8 cellular contexts compared by ENCODE assay signal in genomic region chr5:181261320-181262085, GRCh38. TPM values are rescaled to one million over a fixed set of nuclear protein-coding genes. Genes with fewer than 3 reads are reported as not detected.
DNase-seq lines count a peak whose midpoint lies in the region; ATAC-seq, FAIRE-seq and TF ChIP-seq lines count a peak whose summit lies in the region.

No MANE protein-coding gene starts in this region.

- TF ChIP-seq CTCF in HCT116 (IDR thresholded peaks at IDR 0.05 in 2 of 3, conservative IDR thresholded peaks at IDR 0.05 in 1 of 3; ENCODE audit: borderline replicate concordance in 1 of 3, insufficient read depth in 1 of 3, low read depth in 2 of 3, low read length in 2 of 3) (no peak), OCI-LY3 (IDR thresholded peaks at IDR 0.05; ENCODE audit: low read depth, low read length) (no peak), left ventricle myocardium inferior (IDR thresholded peaks at IDR 0.05; ENCODE audit: borderline replicate concordance) (no peak), sigmoid colon (IDR thresholded peaks at IDR 0.05) (no peak), D721Med (IDR thresholded peaks at IDR 0.05; ENCODE audit: insufficient read depth, missing control alignments) (no peak)

- intact Hi-C loops in HCT116 (cut with micrococcal nuclease) = loop anchor here (1.0 kb wide), 1 partner anchor 43 kb away; no protein-coding TSS in a partner anchor
- intact Hi-C loops in left ventricle myocardium inferior (cut with micrococcal nuclease) = no loop called here
- intact Hi-C loops in sigmoid colon (cut with DNase I) = loop anchor here (1.0 to 5.0 kb wide), 5 partner anchors 15 to 454 kb away; partner anchors contain the start of genes TRIM41 and TRIM7

- H3K27me3 ChIP-seq in HCT116 (ENCODE audit: insufficient read depth, low read length) (no peaks in the 10 kb centered on the region), OCI-LY3 (ENCODE audit: low read depth, low read length) (no peaks in the 10 kb centered on the region), left ventricle myocardium inferior (ENCODE audit: low read depth) (no peaks in the 10 kb centered on the region), sigmoid colon (no peaks in the 10 kb centered on the region)

- TF ChIP-seq RAD21 in HCT116 (IDR thresholded peaks at IDR 0.05; ENCODE audit: low read depth) = no peak

- H3K27ac Mint-ChIP-seq in activated naive CD8-positive, alpha-beta T cell treated with anti-CD3 and anti-CD28 coated beads, Interleukin-2, amount 10 ng/mL, durations not matched to agents 7 days and 5 days = peak overlapping the region; percentile 93

- H3K4me3 ChIP-seq in GM08714 (ENCODE audit: low read length) (peak overlapping the region; percentile 68), HCT116 (replicated peaks in 1 of 2; ENCODE audit: low read depth in 1 of 2, low read length in 2 of 2) (peak overlapping the region; percentile 83 to 96), OCI-LY3 (ENCODE audit: low read length) (peak overlapping the region; percentile 89), left ventricle myocardium inferior (peak overlapping the region; percentile 88), sigmoid colon (peak overlapping the region; percentile 71 to 98 (median 86))

- H3K79me2 ChIP-seq in HCT116 (ENCODE audit: insufficient read depth, low read length) (peaks cover 50% of the 10 kb centered on the region), OCI-LY3 (ENCODE audit: low read length) (peaks cover 64% of the 10 kb centered on the region)

- H3K36me3 ChIP-seq in HCT116 (ENCODE audit: control insufficient read depth in 1 of 2, insufficient read depth in 2 of 2, low read length in 2 of 2) (peaks cover 0 to 15% of the 10 kb centered on the region in 2 experiments; a peak in 2 of 4 replicates), OCI-LY3 (replicated peaks; ENCODE audit: low read depth, low read length) (peaks cover 19% of the 10 kb centered on the region), left ventricle myocardium inferior (peaks cover 18% of the 10 kb centered on the region), sigmoid colon (peaks cover 0 to 12% (median 5%) of the 10 kb centered on the region in 4 donors)

- DNase-seq in HCT116 (ENCODE audit: low read depth, low spot score) (peak; percentile 48), left ventricle myocardium inferior (peak; percentile 74), sigmoid colon (peak; percentile 86), MV-4-11 (lab: John Stamatoyannopoulos, UW) (no peak), D721Med (ENCODE audit: insufficient read length, low spot score) (no peak)
- DNase-seq in activated naive CD8-positive, alpha-beta T cell treated with anti-CD3 and anti-CD28 coated beads, Interleukin-2, amount 10 ng/mL, durations not matched to agents 7 days and 5 days = peak; percentile 84

- POLR2A ChIA-PET in HCT116 (lab: Charles Lee) = interaction anchor here (0.9 to 3.0 kb wide), 6 partner anchors 8 to 40 kb away, joined by 3 to 18 read pairs (median 6); partner anchors contain the start of gene RACK1
- POLR2A ChIA-PET in activated naive CD8-positive, alpha-beta T cell treated with anti-CD3 and anti-CD28 coated beads, Interleukin-2, amount 10 ng/mL, durations not matched to agents 7 days and 5 days (lab: Charles Lee) = interaction anchor here (0.5 to 6.4 kb wide), 21 partner anchors 14 to 1439 kb away, joined by 3 to 202 read pairs (median 7); partner anchors contain the start of genes MGAT1, RACK1, TRIM41 and TRIM7

- H3K4me1 ChIP-seq in HCT116 (ENCODE audit: control insufficient read depth in 1 of 2, insufficient read depth in 2 of 2, low read length in 2 of 2) (peaks cover 12 to 21% of the 10 kb centered on the region in 2 experiments; a peak in 3 of 4 replicates), OCI-LY3 (ENCODE audit: low read length) (peaks cover 21% of the 10 kb centered on the region), left ventricle myocardium inferior (peaks cover 70% of the 10 kb centered on the region), sigmoid colon (peaks cover 0 to 47% (median 37%) of the 10 kb centered on the region in 4 donors)

- 0% methylated on average over 60 of the region's 60 CpGs for WGBS in sigmoid colon, 2 donors

- H3K9me3 ChIP-seq in HCT116 (ENCODE audit: control insufficient read depth in 1 of 2, insufficient read depth in 1 of 2, low read depth in 1 of 2, low read length in 2 of 2) = no peaks in the 10 kb centered on the region
- H3K9me3 ChIP-seq in OCI-LY3 (ENCODE audit: insufficient read depth, low read length) = no peaks in the 10 kb centered on the region
- no peaks in the 10 kb centered on the region for H3K9me3 ChIP-seq in left ventricle myocardium inferior (replicated peaks)
- no peaks in the 10 kb centered on the region for H3K9me3 ChIP-seq in sigmoid colon

- peaks cover 20% of the 10 kb centered on the region for H3K36me3 Mint-ChIP-seq in activated naive CD8-positive, alpha-beta T cell treated with anti-CD3 and anti-CD28 coated beads, Interleukin-2, amount 10 ng/mL, durations not matched to agents 7 days and 5 days

- H3K4me3 Mint-ChIP-seq in activated naive CD8-positive, alpha-beta T cell treated with anti-CD3 and anti-CD28 coated beads, Interleukin-2, amount 10 ng/mL, durations not matched to agents 7 days and 5 days = peak overlapping the region; percentile 97

- H3K4me2 ChIP-seq in HCT116 (ENCODE audit: low read length) (peak overlapping the region; percentile 85), OCI-LY3 (ENCODE audit: low read length) (peak overlapping the region; percentile 59)

- no TSS peak for BruUV-seq in HCT116 (replicated peaks; lab: Mats Ljungman, UMichigan)

- no peak for FAIRE-seq in D721Med (lab: Jason Lieb, UNC)

- TF ChIP-seq EP300 in sigmoid colon (IDR thresholded peaks at IDR 0.05) = no peak

- peak; percentile 70 for ATAC-seq in HCT116
- peak; percentile 68 for ATAC-seq in activated naive CD8-positive, alpha-beta T cell treated with anti-CD3 and anti-CD28 coated beads, Interleukin-2, amount 10 ng/mL, durations not matched to agents 7 days and 5 days (ENCODE audit: low read depth)

- H4K20me1 ChIP-seq in HCT116 (ENCODE audit: insufficient read depth) (peaks cover 9% of the 10 kb centered on the region; the same call in 1 of the 2 replicates), OCI-LY3 (ENCODE audit: insufficient read depth, low read length) (0 out of 2 replicates have a peak, but pooled peaks cover 6% of the 10 kb centered on the region)

- H3K27ac ChIP-seq in HCT116 (ENCODE audit: low read depth, low read length) (peak overlapping the region; percentile 97), OCI-LY3 (ENCODE audit: low read length) (peak overlapping the region; percentile 77), left ventricle myocardium inferior (replicated peaks) (peak overlapping the region; percentile 100), sigmoid colon (peak overlapping the region; percentile 94 to 100 (median 100))

- CTCF ChIA-PET in HCT116 (lab: Charles Lee) = interaction anchor here (0.6 to 1.5 kb wide), 2 partner anchors 17 to 623 kb away, joined by 3 to 4 read pairs; no protein-coding TSS in a partner anchor

- no peaks in the 10 kb centered on the region for H3K27me3 Mint-ChIP-seq in activated naive CD8-positive, alpha-beta T cell treated with anti-CD3 and anti-CD28 coated beads, Interleukin-2, amount 10 ng/mL, durations not matched to agents 7 days and 5 days

- H3K9me3 Mint-ChIP-seq in activated naive CD8-positive, alpha-beta T cell treated with anti-CD3 and anti-CD28 coated beads, Interleukin-2, amount 10 ng/mL, durations not matched to agents 7 days and 5 days = no peaks in the 10 kb centered on the region

- H2AFZ ChIP-seq in HCT116 (ENCODE audit: low read depth, low read length, poor library complexity, severe bottlenecking) (peak overlapping the region; percentile 17), OCI-LY3 (ENCODE audit: low read depth, low read length) (peak overlapping the region; percentile 39)

- peaks cover 32% of the 10 kb centered on the region for H3K4me1 Mint-ChIP-seq in activated naive CD8-positive, alpha-beta T cell treated with anti-CD3 and anti-CD28 coated beads, Interleukin-2, amount 10 ng/mL, durations not matched to agents 7 days and 5 days

- peak; percentile 52 for TF ChIP-seq POLR2A in HCT116 (IDR thresholded peaks at IDR 0.05; ENCODE audit: borderline replicate concordance, extremely low read depth, insufficient read depth, insufficient read length)
- TF ChIP-seq POLR2A in sigmoid colon (IDR thresholded peaks at IDR 0.05) = peak; percentile 24 to 62

- H3K9me2 ChIP-seq in HCT116 (ENCODE audit: insufficient read depth) = no peaks in the 10 kb centered on the region

- RAD21 ChIA-PET in HCT116 (lab: Charles Lee; ENCODE audit: low non-redundant PET in 1 of 2, low total read pairs in 2 of 2, uncharacterized antibody in 2 of 2, unreplicated experiment in 2 of 2) = no interaction called here

- H3K9ac ChIP-seq in HCT116 (ENCODE audit: low read length) (peak overlapping the region; percentile 99), OCI-LY3 (ENCODE audit: low read length) (peak overlapping the region; percentile 96)

TF ChIP-seq in HCT116, 20 proteins besides CTCF, POLR2A, EP300 and RAD21 (continues in another document):
- peak; percentile 99 for TF ChIP-seq ZFX (IDR thresholded peaks at IDR 0.05)

RNA-seq across cellular contexts. Expression of gene TRIM52, which starts 0.6 kb away (rescaled TPM):
- total RNA-seq in HCT116 (2021; ENCODE audit: unreplicated experiment) (7.6 TPM), left ventricle myocardium inferior (8.5 TPM), sigmoid colon (10 to 100 TPM in 3 of 4 donors, 1 to 10 TPM in 1; 7.1 to 26.9 (median 16.0) TPM)
- polyA plus RNA-seq in HCT116 (2012) = 5.7 and 6.3 TPM in 2 replicates
- 10 to 100 TPM; 43.0 to 43.5 TPM for total RNA-seq in activated naive CD8-positive, alpha-beta T cell treated with anti-CD3 and anti-CD28 coated beads, Interleukin-2, amount 10 ng/mL, durations not matched to agents 7 days and 5 days
- polyA plus RNA-seq in sigmoid colon = 1 to 10 TPM; 4.2 to 9.6 (median 5.8) TPM

RNA-seq across cellular contexts. Expression of gene RACK1, which starts 17.8 kb away (rescaled TPM):
- 2,432 TPM for total RNA-seq in HCT116 (2021; ENCODE audit: unreplicated experiment)
- polyA plus RNA-seq in HCT116 (2012) = 5,228 and 5,585 TPM in 2 replicates
- 1,000 to 10,000 TPM; 1,741 to 1,808 TPM for total RNA-seq in activated naive CD8-positive, alpha-beta T cell treated with anti-CD3 and anti-CD28 coated beads, Interleukin-2, amount 10 ng/mL, durations not matched to agents 7 days and 5 days
- 628 TPM for total RNA-seq in left ventricle myocardium inferior
- 1,000 to 10,000 TPM; 2,029 to 2,209 (median 2,163) TPM for total RNA-seq in sigmoid colon
- polyA plus RNA-seq in sigmoid colon = 1,000 to 10,000 TPM; 1,821 to 2,943 (median 2,181) TPM

RNA-seq across cellular contexts. Expression of gene TRIM41, which starts 38.4 kb away (rescaled TPM):
- total RNA-seq in HCT116 (2021; ENCODE audit: unreplicated experiment) = 51.8 TPM
- polyA plus RNA-seq in HCT116 (2012) = 34.1 and 37.8 TPM in 2 replicates
- total RNA-seq in activated naive CD8-positive, alpha-beta T cell treated with anti-CD3 and anti-CD28 coated beads, Interleukin-2, amount 10 ng/mL, durations not matched to agents 7 days and 5 days = 10 to 100 TPM; 44.5 to 49.7 TPM
- total RNA-seq in left ventricle myocardium inferior = 26.4 TPM
- total RNA-seq in sigmoid colon = 10 to 100 TPM in 2 of 4 donors, 1 to 10 TPM in 2; 8.2 to 15.3 (median 11.8) TPM
- polyA plus RNA-seq in sigmoid colon = 10 to 100 TPM; 13.2 to 25.3 (median 19.0) TPM

RNA-seq across cellular contexts. Expression of gene TRIM7, which starts 56.5 kb away (rescaled TPM):
- total RNA-seq in HCT116 (2021; ENCODE audit: unreplicated experiment) = 30.2 TPM
- polyA plus RNA-seq in HCT116 (2012) = 21.9 and 25.3 TPM in 2 replicates
- total RNA-seq in activated naive CD8-positive, alpha-beta T cell treated with anti-CD3 and anti-CD28 coated beads, Interleukin-2, amount 10 ng/mL, durations not matched to agents 7 days and 5 days = 1 to 10 TPM; 2.5 to 2.6 TPM
- total RNA-seq in left ventricle myocardium inferior = 6.4 TPM
- 1 to 10 TPM in 3 of 4 donors, under 1 TPM in 1; 0.55 to 2.1 (median 1.1) TPM for total RNA-seq in sigmoid colon
- polyA plus RNA-seq in sigmoid colon = 1 to 10 TPM in 2 of 3 donors, under 1 TPM in 1; 0.60 to 5.3 (median 3.2) TPM

Comparison
In these comparisons a context has a peak if more than half of its experiments do, and no peak if none do; other contexts are left out.
1. DNase-seq: peak in HCT116 (single experiment), activated naive CD8-positive, alpha-beta T cell treated with anti-CD3 and anti-CD28 coated beads, Interleukin-2, amount 10 ng/mL, durations not matched to agents 7 days and 5 days (single experiment), left ventricle myocardium inferior (single experiment) and sigmoid colon (single experiment); none in MV-4-11 (single experiment) and D721Med (single experiment).
2. Peak in every context shown above with its lines, with median percentiles within 50 percentile points of each other: H3K4me3 ChIP-seq and H3K27ac ChIP-seq.